In genomic region chr1:54160351-54160750, GRCh38 we compare ENCODE assay signal across 22 cellular contexts. TPM values are rescaled to one million over a fixed set of nuclear protein-coding genes. Genes with fewer than 3 reads are reported as not detected.
"Had no signal": no experiment of that assay in that cellular context is flagged by ENCODE, and none has a peak within 500 bp of the region (broad histone marks: within the 10 kb centered on the region; RNA-seq: fewer than 3 reads in every experiment).

No MANE protein-coding gene starts in this region.

- H3K4me2 ChIP-seq: smooth muscle cell had no signal

- DNase-seq: activated B cell treated with CpG ODN at 0.5 μM for 24 hours; activated CD4-positive, alpha-beta T cell treated with anti-CD3 and anti-CD28 coated beads for 48 hours; activated CD8-positive, alpha-beta T cell treated with anti-CD3 and anti-CD28 coated beads for 36 hours; activated naive CD4-positive, alpha-beta T cell treated with anti-CD3 and anti-CD28 coated beads, Interleukin-2, amount 10 ng/mL, durations not matched to agents 7 days and 5 days; activated T-cell treated with anti-CD3 and anti-CD28 coated beads, Interleukin-2, amount 50 U/mL, for 24 hours; heart right ventricle; immature natural killer cell; natural killer cell; right lobe of liver; stimulated activated CD4-positive, alpha-beta T cell treated with anti-CD3 and anti-CD28 coated beads, Interleukin-4, amount 100 ng/mL, for 1 hour; stimulated activated naive CD8-positive, alpha-beta T cell treated with anti-CD3 and anti-CD28 coated beads, Interleukin-15, amount 100 ng/mL, for 72 hours had no signal

- H3K9ac ChIP-seq: parathyroid adenoma had no signal

- H3K27me3 Mint-ChIP-seq: activated B cell treated with CpG ODN at 0.5 μM for 24 hours; activated CD8-positive, alpha-beta T cell treated with anti-CD3 and anti-CD28 coated beads for 36 hours; activated naive CD4-positive, alpha-beta T cell treated with anti-CD3 and anti-CD28 coated beads, Interleukin-2, amount 10 ng/mL, durations not matched to agents 7 days and 5 days; activated T-cell treated with anti-CD3 and anti-CD28 coated beads, Interleukin-2, amount 50 U/mL, for 24 hours; stimulated activated naive CD8-positive, alpha-beta T cell treated with anti-CD3 and anti-CD28 coated beads, Interleukin-15, amount 100 ng/mL, for 72 hours; type B pancreatic cell had no signal

- H3K9me3 Mint-ChIP-seq: activated B cell treated with CpG ODN at 0.5 μM for 24 hours; activated CD8-positive, alpha-beta T cell treated with anti-CD3 and anti-CD28 coated beads for 36 hours; activated naive CD4-positive, alpha-beta T cell treated with anti-CD3 and anti-CD28 coated beads, Interleukin-2, amount 10 ng/mL, durations not matched to agents 7 days and 5 days; activated T-cell treated with anti-CD3 and anti-CD28 coated beads, Interleukin-2, amount 50 U/mL, for 24 hours; central memory CD8-positive, alpha-beta T cell; immature natural killer cell; natural killer cell; stimulated activated naive CD8-positive, alpha-beta T cell treated with anti-CD3 and anti-CD28 coated beads, Interleukin-15, amount 100 ng/mL, for 72 hours; type B pancreatic cell had no signal

- ATAC-seq: activated CD8-positive, alpha-beta T cell treated with anti-CD3 and anti-CD28 coated beads for 36 hours; gastroesophageal sphincter; natural killer cell; stimulated activated naive CD8-positive, alpha-beta T cell treated with anti-CD3 and anti-CD28 coated beads, Interleukin-15, amount 100 ng/mL, for 72 hours had no signal

- H3K4me3 ChIP-seq: ascending aorta, coronary artery, gastroesophageal sphincter, heart right ventricle, right lobe of liver, smooth muscle cell, suprapubic skin had no signal

- H3K27me3 ChIP-seq: ascending aorta, gastroesophageal sphincter, heart right ventricle, neutrophil, right lobe of liver, suprapubic skin had no signal

- H3K27ac Mint-ChIP-seq: activated B cell treated with CpG ODN at 0.5 μM for 24 hours; activated CD8-positive, alpha-beta T cell treated with anti-CD3 and anti-CD28 coated beads for 36 hours; activated naive CD4-positive, alpha-beta T cell treated with anti-CD3 and anti-CD28 coated beads, Interleukin-2, amount 10 ng/mL, durations not matched to agents 7 days and 5 days; activated T-cell treated with anti-CD3 and anti-CD28 coated beads, Interleukin-2, amount 50 U/mL, for 24 hours; natural killer cell; stimulated activated naive CD8-positive, alpha-beta T cell treated with anti-CD3 and anti-CD28 coated beads, Interleukin-15, amount 100 ng/mL, for 72 hours; type B pancreatic cell had no signal

- H3K4me1 Mint-ChIP-seq: activated B cell treated with CpG ODN at 0.5 μM for 24 hours; activated naive CD4-positive, alpha-beta T cell treated with anti-CD3 and anti-CD28 coated beads, Interleukin-2, amount 10 ng/mL, durations not matched to agents 7 days and 5 days; central memory CD8-positive, alpha-beta T cell; immature natural killer cell; natural killer cell; stimulated activated naive CD8-positive, alpha-beta T cell treated with anti-CD3 and anti-CD28 coated beads, Interleukin-15, amount 100 ng/mL, for 72 hours had no signal

- H3K36me3 ChIP-seq: ascending aorta, gastroesophageal sphincter, heart right ventricle, neutrophil, right lobe of liver, suprapubic skin had no signal

- H3K27ac ChIP-seq: ascending aorta, coronary artery, gastroesophageal sphincter, heart right ventricle, neutrophil, parathyroid adenoma, right lobe of liver, suprapubic skin had no signal

- H3K4me3 Mint-ChIP-seq: activated B cell treated with CpG ODN at 0.5 μM for 24 hours; activated CD8-positive, alpha-beta T cell treated with anti-CD3 and anti-CD28 coated beads for 36 hours; activated naive CD4-positive, alpha-beta T cell treated with anti-CD3 and anti-CD28 coated beads, Interleukin-2, amount 10 ng/mL, durations not matched to agents 7 days and 5 days; activated T-cell treated with anti-CD3 and anti-CD28 coated beads, Interleukin-2, amount 50 U/mL, for 24 hours; central memory CD8-positive, alpha-beta T cell; immature natural killer cell; natural killer cell; stimulated activated naive CD8-positive, alpha-beta T cell treated with anti-CD3 and anti-CD28 coated beads, Interleukin-15, amount 100 ng/mL, for 72 hours; type B pancreatic cell had no signal

- H3K4me1 ChIP-seq: ascending aorta, gastroesophageal sphincter, parathyroid adenoma, right lobe of liver had no signal

- H3K9me3 ChIP-seq: ascending aorta, gastroesophageal sphincter, heart right ventricle, neutrophil, right lobe of liver, suprapubic skin had no signal

- H3K36me3 Mint-ChIP-seq: activated naive CD4-positive, alpha-beta T cell treated with anti-CD3 and anti-CD28 coated beads, Interleukin-2, amount 10 ng/mL, durations not matched to agents 7 days and 5 days; natural killer cell; type B pancreatic cell had no signal

RNA-seq across cellular contexts. Expression of gene CDCP2, which starts 7.6 kb away (rescaled TPM):
- total RNA-seq: activated B cell treated with CpG ODN at 0.5 μM for 24 hours; ascending aorta; right lobe of liver; smooth muscle cell; suprapubic skin; T-helper 2 cell treated with Interferon-gamma antibody and Interleukin-4, amounts not matched to agents 100 ng/mL and 5 ng/mL, for 36 hours had no signal
- polyA plus RNA-seq: immature natural killer cell, liver, smooth muscle cell had no signal
